In the genomic region with DNA sequence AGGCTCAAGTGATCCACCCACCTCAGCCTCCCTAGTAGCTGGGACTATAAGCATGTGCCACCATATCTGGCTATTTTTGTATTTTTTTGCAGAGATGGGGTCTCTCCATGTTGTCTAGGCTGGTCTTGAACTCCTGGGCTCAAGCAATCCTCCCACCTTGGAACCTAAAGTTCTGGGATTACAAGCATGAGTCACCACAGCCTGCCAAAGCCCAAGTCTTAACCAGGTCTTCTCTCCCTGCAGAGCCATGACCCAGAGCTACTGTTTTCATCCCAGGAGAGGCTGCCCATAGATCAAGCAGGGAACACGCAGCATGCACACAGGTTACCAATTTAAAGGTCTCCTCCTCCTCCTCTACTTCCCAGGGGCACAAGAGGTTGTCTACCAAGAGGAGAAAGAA, we compare ENCODE assay signal across 23 cellular contexts. TPM values are rescaled to one million over a fixed set of nuclear protein-coding genes. Genes with fewer than 3 reads are reported as not detected.
A peak's percentile ranks its signal among the peaks of the same experiment; 100 is the strongest.
DNase-seq lines count a peak whose midpoint lies in the region; ATAC-seq, FAIRE-seq and TF ChIP-seq lines count a peak whose summit lies in the region.
"Had no signal": no experiment of that assay in that cellular context is flagged by ENCODE, and none has a peak within 500 bp of the region (broad histone marks: within the 10 kb centered on the region; RNA-seq: fewer than 3 reads in every experiment).

No MANE protein-coding gene starts in this region.

- H3K27me3 Mint-ChIP-seq in chondrocyte (ENCODE audit: low read depth): no peaks in the 10 kb centered on the region
- H3K27me3 Mint-ChIP-seq: activated B cell treated with CpG ODN at 0.5 μM for 24 hours; activated naive CD8-positive, alpha-beta T cell; CD4-positive, alpha-beta T cell had no signal

- dilution Hi-C loops in IMR-90 (cut with HindIII; ENCODE audit: low sequenced_read_pairs, unreplicated experiment): no loop called here

- in situ Hi-C loops in IMR-90 (cut with MboI; ENCODE audit: low sequenced_read_pairs): no loop called here

- peak overlapping the region; percentile 10; the same call in 1 of the 2 replicates for H3K23ac ChIP-seq in IMR-90 (ENCODE audit: low read depth, low read length)

- peaks cover 36% of the 10 kb centered on the region for H3K9me1 ChIP-seq in IMR-90 (ENCODE audit: insufficient read depth, low read length)

- peaks cover 4% of the 10 kb centered on the region for H3K36me3 Mint-ChIP-seq in chondrocyte (ENCODE audit: low read depth)

- H2BK15ac ChIP-seq in IMR-90 (ENCODE audit: low read depth, low read length): peak overlapping the region; percentile 56; the same call in 2 of the 3 replicates

- H3K27ac ChIP-seq in A549 (no peak overlapping the region), IMR-90 (ENCODE audit: insufficient read depth, low read length) (peak overlapping the region; percentile 77; the same call in 1 of the 2 replicates), neutrophil (peak overlapping the region; percentile 70)
- H3K27ac ChIP-seq: prostate gland had no signal

- H3K36me3 ChIP-seq in IMR-90 (ENCODE audit: control insufficient read depth, insufficient read depth, low read length): peaks cover 5% of the 10 kb centered on the region
- peaks cover 88% of the 10 kb centered on the region for H3K36me3 ChIP-seq in neutrophil
- H3K36me3 ChIP-seq in mucosa of descending colon (ENCODE audit: low read depth): no peaks in the 10 kb centered on the region
- H3K36me3 ChIP-seq: prostate gland had no signal

- peaks cover 6 to 51% of the 10 kb centered on the region in 2 experiments; a peak in 3 of 4 replicates for H3K79me1 ChIP-seq in IMR-90 (ENCODE audit: low read depth in 1 of 2, low read length in 2 of 2)

- BruUV-seq in IMR-90 (replicated peaks; lab: Mats Ljungman, UMichigan): no TSS peak

- peak overlapping the region; percentile 67 for H2BK120ac ChIP-seq in IMR-90 (ENCODE audit: low read depth, low read length)

- peak overlapping the region; percentile 34; the same call in 1 of the 2 replicates for H3K18ac ChIP-seq in IMR-90 (ENCODE audit: low read depth, low read length)

- no peaks in the 10 kb centered on the region for H3K27me3 ChIP-seq in IMR-90 (ENCODE audit: control insufficient read depth, insufficient read depth, low read length)
- H3K27me3 ChIP-seq in neutrophil: no peaks in the 10 kb centered on the region
- H3K27me3 ChIP-seq: testis had no signal

- no peak overlapping the region for H2AK9ac ChIP-seq in IMR-90 (replicated peaks; ENCODE audit: low read depth, low read length, poor library complexity)

- H4K20me1 ChIP-seq in IMR-90 (ENCODE audit: insufficient read depth, low read length): no peaks in the 10 kb centered on the region

- H4K8ac ChIP-seq in IMR-90 (ENCODE audit: low read depth in 2 of 2, low read length in 2 of 2): peak overlapping the region in 1 of 2 experiments; percentile 49; a peak in 1 of 4 replicates

- TF ChIP-seq EP300 in A549 (IDR thresholded peaks at IDR 0.05): no peak

- H3K9me3 ChIP-seq in A549 (no peaks in the 10 kb centered on the region), IMR-90 (ENCODE audit: control insufficient read depth, insufficient read depth, low read length) (no peaks in the 10 kb centered on the region), neutrophil (no peaks in the 10 kb centered on the region), mucosa of descending colon (no peaks in the 10 kb centered on the region)
- H3K9me3 ChIP-seq: prostate gland, testis had no signal

- TF ChIP-seq RAD21 in A549 (conservative IDR thresholded peaks at IDR 0.05 in 1 of 2, IDR thresholded peaks at IDR 0.05 in 1 of 2) (no peak), IMR-90 (IDR thresholded peaks at IDR 0.05; ENCODE audit: low read length) (no peak)

- peak overlapping the region; percentile 79 for H2AK5ac ChIP-seq in IMR-90 (ENCODE audit: low read depth, low read length)

- H2BK5ac ChIP-seq in IMR-90 (ENCODE audit: low read depth, low read length, poor library complexity, severe bottlenecking): peak overlapping the region; percentile 6

- DNase-seq in A549 (ENCODE audit: low read depth in 1 of 2, low spot score in 1 of 2) (no peak), IMR-90 (no peak), chondrocyte (ENCODE audit: low spot score) (no peak), dermis blood vessel endothelial cell (no peak), mucosa of descending colon (no peak), NAMALWA (ENCODE audit: low spot score) (no peak), NCI-H187 (lab: John Stamatoyannopoulos, UW) (no peak)
- DNase-seq: ACHN; activated B cell treated with CpG ODN at 0.5 μM for 24 hours; CD4-positive, alpha-beta T cell; glutamatergic neuron; natural killer cell; NCI-H2029; NCI-H510A; T-helper 2 cell; testis had no signal

- no peak for FAIRE-seq in A549 (lab: Jason Lieb, UNC)
- FAIRE-seq: bronchial epithelial cell, HTR-8/SVneo had no signal

- no peak overlapping the region for H3K4me2 ChIP-seq in A549
- H3K4me2 ChIP-seq in IMR-90 (ENCODE audit: low read depth, low read length): no peak overlapping the region

- ATAC-seq in A549 (no peak), IMR-90 (ENCODE audit: low read depth) (no peak), mucosa of descending colon (no peak)
- ATAC-seq: natural killer cell, Right ventricle myocardium inferior had no signal

- H4K91ac ChIP-seq in IMR-90 (ENCODE audit: insufficient read depth, low read depth, low read length): peak overlapping the region; percentile 6; the same call in 1 of the 2 replicates

- POLR2A ChIA-PET in A549 (lab: Yijun Ruan, JAX) (no interaction called here), IMR-90 (lab: Charles Lee; ENCODE audit: unreplicated experiment) (no interaction called here)

- peaks cover 20% of the 10 kb centered on the region for H3K4me1 ChIP-seq in A549
- peaks cover 52% of the 10 kb centered on the region for H3K4me1 ChIP-seq in IMR-90 (ENCODE audit: control insufficient read depth, insufficient read depth, low read length)
- peaks cover 82 to 87% of the 10 kb centered on the region in 2 experiments for H3K4me1 ChIP-seq in neutrophil (ENCODE audit: control insufficient read depth in 1 of 2, insufficient read depth in 1 of 2, low read depth in 1 of 2, low read length in 1 of 2)
- H3K4me1 ChIP-seq in mucosa of descending colon (ENCODE audit: low read depth): peaks cover 27% of the 10 kb centered on the region

- intact Hi-C loops in IMR-90 (cut with micrococcal nuclease) (no loop called here), mucosa of descending colon (cut with DNase I, micrococcal nuclease) (no loop called here)

- no peak for TF ChIP-seq CTCF in A549 (IDR thresholded peaks at IDR 0.05)
- TF ChIP-seq CTCF in IMR-90 (conservative IDR thresholded peaks at IDR 0.05; ENCODE audit: low read depth, low read length): no peak
- TF ChIP-seq CTCF in chondrocyte (IDR thresholded peaks at IDR 0.05): no peak
- TF ChIP-seq CTCF in neutrophil (IDR thresholded peaks at IDR 0.05): no peak
- no peak for TF ChIP-seq CTCF in mucosa of descending colon (IDR thresholded peaks at IDR 0.05)

- H2BK20ac ChIP-seq in IMR-90 (ENCODE audit: low read depth, low read length): peak overlapping the region; percentile 47; the same call in 1 of the 2 replicates

- CTCF ChIA-PET in A549 (lab: Yijun Ruan, JAX) (interaction anchor here (0.6 to 12.8 kb wide), 5 partner anchors 10 to 662 kb away, joined by 3 to 163 read pairs (median 3); a partner anchor contains a TSS), IMR-90 (lab: Yijun Ruan, JAX) (interaction anchor here (0.6 to 1.4 kb wide), 2 partner anchors 37 to 39 kb away, joined by 3 to 7 read pairs; no protein-coding TSS in a partner anchor)

- WGBS in A549 (ENCODE audit: missing lambda C conversion rate): 94% methylated on average over 1 of the region's 1 CpG
- no CpG with 5 or more reads among the region's 1 CpG for WGBS in IMR-90 (ENCODE audit: extremely low coverage in 2 of 2, insufficient read length in 1 of 2), 2 experiments

- no peak overlapping the region for H3K56ac ChIP-seq in IMR-90 (ENCODE audit: extremely low read depth, insufficient read depth, low read length)

- H3K4me3 ChIP-seq in A549: no peak overlapping the region
- H3K4me3 ChIP-seq in IMR-90 (ENCODE audit: insufficient read depth, low read depth, low read length): no peak overlapping the region
- no peak overlapping the region for H3K4me3 ChIP-seq in neutrophil (ENCODE audit: low read depth in 1 of 2, low read length in 1 of 2)
- H3K4me3 ChIP-seq in mucosa of descending colon: no peak overlapping the region
- H3K4me3 ChIP-seq: lung, prostate gland, testis had no signal

- H3K4ac ChIP-seq in IMR-90 (ENCODE audit: low read depth, low read length): peak overlapping the region; percentile 74

- peak overlapping the region; percentile 92 for H3K27ac Mint-ChIP-seq in chondrocyte (ENCODE audit: unreplicated experiment)
- H3K27ac Mint-ChIP-seq: activated B cell treated with CpG ODN at 0.5 μM for 24 hours; CD4-positive, alpha-beta T cell had no signal

- H3K9ac ChIP-seq in IMR-90 (ENCODE audit: low read depth, low read length): no peak overlapping the region

- H3K9me3 Mint-ChIP-seq in chondrocyte (ENCODE audit: low read depth): no peaks in the 10 kb centered on the region
- H3K9me3 Mint-ChIP-seq: activated B cell treated with CpG ODN at 0.5 μM for 24 hours; CD4-positive, alpha-beta T cell; natural killer cell had no signal

- H4K5ac ChIP-seq in IMR-90 (ENCODE audit: low read depth, low read length): peak overlapping the region; percentile 40; the same call in 1 of the 2 replicates

- no peak overlapping the region for H2AFZ ChIP-seq in IMR-90 (replicated peaks; ENCODE audit: low read length, poor library complexity)

- H3K14ac ChIP-seq in IMR-90 (replicated peaks; ENCODE audit: low read depth, low read length): peak overlapping the region; percentile 23; the same call in 1 of the 2 replicates

- H3K4me3 Mint-ChIP-seq in chondrocyte (ENCODE audit: unreplicated experiment): no peak overlapping the region
- H3K4me3 Mint-ChIP-seq: activated B cell treated with CpG ODN at 0.5 μM for 24 hours; activated naive CD8-positive, alpha-beta T cell; CD4-positive, alpha-beta T cell; natural killer cell had no signal

- TF ChIP-seq POLR2A in A549 (IDR thresholded peaks at IDR 0.05; ENCODE audit: low read length) (no peak), IMR-90 (IDR thresholded peaks at IDR 0.05; ENCODE audit: low read depth, low read length) (no peak)

- H3K4me1 Mint-ChIP-seq in chondrocyte (ENCODE audit: low read depth): peaks cover 92% of the 10 kb centered on the region

RNA-seq across cellular contexts. Expression of a gene that starts 29.7 kb away (rescaled TPM):
- polyA plus RNA-seq in A549 (2011; rRNA removed): 0.08 TPM in 1 of 2 replicates, not detected in the other
- not detected in 2 replicates for polyA plus RNA-seq in A549 (2012; cell fraction: cytosol; rRNA removed)
- 0.30 and 0.44 TPM in 2 replicates for polyA plus RNA-seq in A549 (2012; cell fraction: nucleus; rRNA removed)
- polyA plus RNA-seq in A549 (2017; fragmentation: RNase III; extraction: RNeasy Plus Mini Kit Qiagen cat#74134 plus additional on column Dnase treatment): 0.03 TPM in 1 of 3 replicates, not detected in the others
- polyA minus RNA-seq in A549 (2011; rRNA and poly(A)+ RNA removed): 0.54 and 0.78 TPM in 2 replicates
- total RNA-seq in IMR-90 (2012; rRNA removed): 2.5 and 2.9 TPM in 2 replicates
- 3.8 TPM in 2 replicates for polyA plus RNA-seq in IMR-90 (2012; rRNA removed)
- polyA plus RNA-seq in IMR-90 (2012; cell fraction: cytosol; rRNA removed): 2.5 and 3.2 TPM in 2 replicates
- polyA plus RNA-seq in IMR-90 (2012; cell fraction: nucleus; rRNA removed; ENCODE audit: low replicate concordance): 11.1 and 15.3 TPM in 2 replicates
- total RNA-seq in chondrocyte: 1.7 to 3.6 TPM (median 2.0 TPM) in 3 replicates
- 0.56 and 1.5 TPM in 2 replicates for total RNA-seq in dermis blood vessel endothelial cell
- 1 to 10 TPM in 1 of 3 donors, under 1 TPM in 2; 0.61 to 2.6 (median 0.89) TPM for total RNA-seq in mucosa of descending colon
- total RNA-seq: CD4-positive, alpha-beta T cell had no signal

RNA-seq across cellular contexts. Expression of a gene that starts 33.8 kb away (rescaled TPM):
- 0.06 and 0.07 TPM in 2 replicates for polyA plus RNA-seq in A549 (2011; rRNA removed)
- polyA plus RNA-seq in A549 (2012; cell fraction: cytosol; rRNA removed): not detected in 2 replicates
- 0.10 and 0.39 TPM in 2 replicates for polyA plus RNA-seq in A549 (2012; cell fraction: nucleus; rRNA removed)
- 0.03 TPM in 1 of 3 replicates, not detected in the others for polyA plus RNA-seq in A549 (2017; fragmentation: RNase III; extraction: RNeasy Plus Mini Kit Qiagen cat#74134 plus additional on column Dnase treatment)
- 0.63 and 0.95 TPM in 2 replicates for polyA minus RNA-seq in A549 (2011; rRNA and poly(A)+ RNA removed)
- total RNA-seq in IMR-90 (2012; rRNA removed): 1.1 and 1.6 TPM in 2 replicates
- 0.60 and 0.65 TPM in 2 replicates for polyA plus RNA-seq in IMR-90 (2012; rRNA removed)
- polyA plus RNA-seq in IMR-90 (2012; cell fraction: cytosol; rRNA removed): 0.12 and 0.24 TPM in 2 replicates
- polyA plus RNA-seq in IMR-90 (2012; cell fraction: nucleus; rRNA removed; ENCODE audit: low replicate concordance): 4.4 and 5.1 TPM in 2 replicates
- total RNA-seq in chondrocyte: 0.72 to 1.8 TPM (median 1.1 TPM) in 3 replicates
- total RNA-seq in dermis blood vessel endothelial cell: 1.2 and 1.5 TPM in 2 replicates
- 1 to 10 TPM in 2 of 3 donors, under 1 TPM in 1; 0.75 to 2.6 (median 1.6) TPM for total RNA-seq in mucosa of descending colon
- total RNA-seq: CD4-positive, alpha-beta T cell had no signal

RNA-seq across cellular contexts. Expression of a gene that starts 42.9 kb away (rescaled TPM):
- 1.6 and 1.9 TPM in 2 replicates for polyA plus RNA-seq in A549 (2011; rRNA removed)
- 1.8 and 2.9 TPM in 2 replicates for polyA plus RNA-seq in A549 (2012; cell fraction: cytosol; rRNA removed)
- 4.6 and 6.1 TPM in 2 replicates for polyA plus RNA-seq in A549 (2012; cell fraction: nucleus; rRNA removed)
- 4.9 to 5.3 TPM (median 5.2 TPM) in 3 replicates for polyA plus RNA-seq in A549 (2017; fragmentation: RNase III; extraction: RNeasy Plus Mini Kit Qiagen cat#74134 plus additional on column Dnase treatment)
- polyA minus RNA-seq in A549 (2011; rRNA and poly(A)+ RNA removed): 3.5 and 3.8 TPM in 2 replicates
- total RNA-seq in IMR-90 (2012; rRNA removed): 21.1 and 21.9 TPM in 2 replicates
- 58.9 and 72.1 TPM in 2 replicates for polyA plus RNA-seq in IMR-90 (2012; rRNA removed)
- polyA plus RNA-seq in IMR-90 (2012; cell fraction: cytosol; rRNA removed): 70.3 and 79.6 TPM in 2 replicates
- 18.5 and 26.3 TPM in 2 replicates for polyA plus RNA-seq in IMR-90 (2012; cell fraction: nucleus; rRNA removed; ENCODE audit: low replicate concordance)
- 68.9 to 91.8 TPM (median 90.8 TPM) in 3 replicates for total RNA-seq in chondrocyte
- 19.4 and 25.1 TPM in 2 replicates for total RNA-seq in dermis blood vessel endothelial cell
- total RNA-seq in mucosa of descending colon: 10 to 100 TPM; 12.1 to 50.5 (median 24.5) TPM
- total RNA-seq: CD4-positive, alpha-beta T cell had no signal

Comparison
In these comparisons a context has a peak if more than half of its experiments do, and no peak if none do; other contexts are left out.
1. H3K27ac ChIP-seq: peak in IMR-90 (single experiment) and neutrophil (single experiment); none in A549 (0 of 2).